8 cellular contexts compared by ENCODE assay signal in the genomic region with DNA sequence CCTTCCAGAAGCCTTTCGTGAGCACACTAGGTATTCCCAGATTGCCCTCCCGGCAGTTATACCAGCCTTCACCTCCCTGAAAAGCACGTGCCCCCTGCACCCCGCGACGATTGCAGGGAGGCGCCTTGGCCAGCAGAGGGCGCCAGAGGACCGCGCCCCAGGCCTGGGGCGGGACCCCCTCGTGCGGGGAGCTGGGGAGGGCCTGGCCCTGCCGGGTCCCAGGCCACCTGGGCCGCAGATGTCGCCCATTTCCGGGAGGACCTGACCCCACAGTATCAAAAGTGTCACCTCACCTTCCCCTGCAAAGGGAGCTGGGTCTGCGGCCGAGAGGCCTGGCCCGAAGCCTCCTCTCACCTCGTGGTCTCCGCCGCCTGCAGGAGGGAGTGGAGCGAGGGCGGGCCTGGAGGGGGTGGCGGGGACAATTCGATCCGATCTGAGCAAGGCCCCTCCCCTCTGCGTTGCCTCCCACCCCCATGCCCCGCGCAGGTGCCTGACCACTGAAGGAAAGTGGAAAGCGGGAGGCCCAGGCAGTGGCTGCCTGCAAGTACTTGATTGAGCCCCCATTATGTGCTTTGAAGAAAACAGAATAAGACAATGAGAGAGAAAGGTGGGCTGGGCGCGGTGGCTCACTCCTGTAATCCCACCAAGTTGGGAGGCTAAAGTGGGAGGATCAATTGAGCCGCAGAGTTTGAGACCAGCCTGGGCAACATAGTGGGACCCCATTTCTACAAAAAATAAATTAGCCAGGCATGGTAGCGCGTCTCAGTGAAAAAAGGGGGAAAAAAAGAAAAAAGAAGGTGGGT. TPM values are rescaled to one million over a fixed set of nuclear protein-coding genes. Genes with fewer than 3 reads are reported as not detected.
DNase-seq lines count a peak whose midpoint lies in the region; ATAC-seq and TF ChIP-seq lines count a peak whose summit lies in the region.

No MANE protein-coding gene starts in this region.

- H3K4me3 ChIP-seq in HUES6 (ENCODE audit: low read depth, low read length) (peak overlapping the region; percentile 55), hepatocyte (no peak overlapping the region), sigmoid colon (peak overlapping the region in 3 of 4 donors; percentile 20 to 39 (median 38))

- H3K4me1 ChIP-seq in HUES6 (ENCODE audit: control insufficient read depth, insufficient read depth, low read length): peaks cover 26% of the 10 kb centered on the region
- H3K4me1 ChIP-seq in hepatocyte (ENCODE audit: insufficient read depth): peaks cover 25% of the 10 kb centered on the region
- H3K4me1 ChIP-seq in sigmoid colon: peaks cover 3 to 32% (median 27%) of the 10 kb centered on the region in 4 donors

- DNase-seq in D341Med (ENCODE audit: low spot score): peak; percentile 91
- DNase-seq in SKM-1 treated with dmso at 0.1 percent for 144 hours (lab: John Stamatoyannopoulos, UW; ENCODE audit: unreplicated experiment): peak; percentile 13
- DNase-seq in activated naive CD8-positive, alpha-beta T cell treated with anti-CD3 and anti-CD28 coated beads, Interleukin-2, amount 50 U/mL, for 16 hours (ENCODE audit: low read depth, low spot score): peak; percentile 41
- DNase-seq in hepatocyte (ENCODE audit: low spot score): peak; percentile 70
- no peak for DNase-seq in sigmoid colon
- DNase-seq in AML-193 (lab: John Stamatoyannopoulos, UW): no peak

- H3K27me3 ChIP-seq in HUES6 (ENCODE audit: control insufficient read depth, insufficient read depth, low read length) (peaks cover 18% of the 10 kb centered on the region), hepatocyte (no peaks in the 10 kb centered on the region), sigmoid colon (no peaks in the 10 kb centered on the region)

- no peak overlapping the region for H3K27ac ChIP-seq in HUES6 (ENCODE audit: low read depth, low read length)
- no peak overlapping the region for H3K27ac ChIP-seq in hepatocyte
- no peak overlapping the region for H3K27ac ChIP-seq in sigmoid colon

- 20% methylated on average over 25 of the region's 37 CpGs for WGBS in hepatocyte (ENCODE audit: low lambda C conversion rate, missing lambda C conversion rate)
- WGBS in sigmoid colon, 2 donors: 18 to 23% methylated on average over 37 of the region's 37 CpGs

- peak overlapping the region; percentile 74 for H2AFZ ChIP-seq in hepatocyte

- peak overlapping the region; percentile 48 for H3K9ac ChIP-seq in HUES6 (ENCODE audit: low read length)

- H3K79me2 ChIP-seq in hepatocyte: peaks cover 14% of the 10 kb centered on the region

- H3K9me3 ChIP-seq in HUES6 (ENCODE audit: control insufficient read depth, insufficient read depth, low read depth, low read length) (no peaks in the 10 kb centered on the region), hepatocyte (ENCODE audit: low read depth) (no peaks in the 10 kb centered on the region), sigmoid colon (no peaks in the 10 kb centered on the region)

- H3K4me2 ChIP-seq in hepatocyte: peak overlapping the region; percentile 85

- TF ChIP-seq EP300 in sigmoid colon (IDR thresholded peaks at IDR 0.05): no peak

- H4K20me1 ChIP-seq in hepatocyte (ENCODE audit: insufficient read depth, poor library complexity, severe bottlenecking): no peaks in the 10 kb centered on the region

- TF ChIP-seq CTCF in hepatocyte (IDR thresholded peaks at IDR 0.05; ENCODE audit: poor library complexity) (peak; percentile 99), sigmoid colon (IDR thresholded peaks at IDR 0.05) (peak; percentile 98 to 100 (median 98))

- H3K36me3 ChIP-seq in HUES6 (ENCODE audit: control insufficient read depth, insufficient read depth, low read length) (peaks cover 5% of the 10 kb centered on the region; the same call in 1 of the 2 replicates), hepatocyte (replicated peaks; ENCODE audit: insufficient read depth, low read depth) (no peaks in the 10 kb centered on the region), sigmoid colon (no peaks in the 10 kb centered on the region)

- H3K9me2 ChIP-seq in hepatocyte (replicated peaks; ENCODE audit: insufficient read depth): no peaks in the 10 kb centered on the region

- TF ChIP-seq POLR2A in sigmoid colon (IDR thresholded peaks at IDR 0.05): no peak

- intact Hi-C loops in sigmoid colon (cut with DNase I): loop anchor here (1.0 kb wide), 1 partner anchor 92 kb away; no protein-coding TSS in a partner anchor

- ATAC-seq in HG03175 (IDR thresholded peaks at IDR 0.05; ENCODE audit: unreplicated experiment): no peak

RNA-seq across cellular contexts. Expression of a gene that starts 3.5 kb away (rescaled TPM):
- total RNA-seq in hepatocyte: 2.9 and 3.0 TPM in 2 replicates
- 8.4 and 9.8 TPM in 2 replicates for polyA plus RNA-seq in hepatocyte
- total RNA-seq in sigmoid colon: 1 to 10 TPM; 1.1 to 2.6 (median 1.8) TPM
- 1 to 10 TPM in 1 of 3 donors, under 1 TPM in 2; 0.60 to 2.9 (median 0.69) TPM for polyA plus RNA-seq in sigmoid colon

RNA-seq across cellular contexts. Expression of a gene that starts 43.0 kb away (rescaled TPM):
- total RNA-seq in hepatocyte (67.1 and 93.7 TPM in 2 replicates), sigmoid colon (100 to 1,000 TPM; 121 to 151 (median 136) TPM)
- polyA plus RNA-seq in hepatocyte (64.8 and 65.8 TPM in 2 replicates), sigmoid colon (10 to 100 TPM; 59.5 to 61.7 (median 61.0) TPM)

Comparison
In these comparisons a context has a peak if more than half of its experiments do, and no peak if none do; other contexts are left out.
1. DNase-seq: peak in D341Med (single experiment), SKM-1 treated with dmso at 0.1 percent for 144 hours (single experiment), activated naive CD8-positive, alpha-beta T cell treated with anti-CD3 and anti-CD28 coated beads, Interleukin-2, amount 50 U/mL, for 16 hours (single experiment) and hepatocyte (single experiment); none in sigmoid colon (single experiment) and AML-193 (0 of 2).